Comparison of ENCODE assay signal across 20 cellular contexts in the genomic region with DNA sequence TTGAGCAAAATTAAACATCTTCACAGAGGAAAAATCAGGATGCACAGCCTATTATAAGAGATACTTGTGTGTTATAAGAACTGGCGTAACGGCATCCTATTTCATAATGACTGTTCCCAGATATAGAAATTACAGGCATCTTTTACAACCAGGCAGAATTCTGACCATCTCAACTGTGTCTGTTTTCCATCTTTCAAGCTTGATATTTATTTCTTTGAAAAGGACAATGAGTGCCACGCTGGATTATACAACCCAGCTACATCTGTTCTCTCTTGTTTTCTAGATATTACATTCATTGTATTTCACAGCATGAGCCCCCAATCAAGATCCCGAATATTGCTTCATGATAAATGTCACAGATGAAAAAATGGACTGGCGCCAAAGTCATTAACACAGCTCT.
DNase-seq lines count a peak whose midpoint lies in the region; ATAC-seq and TF ChIP-seq lines count a peak whose summit lies in the region.
"Had no signal": no experiment of that assay in that cellular context is flagged by ENCODE, and none has a peak within 500 bp of the region (broad histone marks: within the 10 kb centered on the region; RNA-seq: fewer than 3 reads in every experiment).

No MANE protein-coding gene starts in this region.

- TF ChIP-seq EP300 in sigmoid colon (IDR thresholded peaks at IDR 0.05): no peak

- TF ChIP-seq POLR2A in sigmoid colon (IDR thresholded peaks at IDR 0.05): no peak

- H3K36me3 ChIP-seq in sigmoid colon: no peaks in the 10 kb centered on the region
- H3K36me3 ChIP-seq: HAP-1 had no signal

- H3K4me3 ChIP-seq in sigmoid colon: no peak overlapping the region
- H3K4me3 ChIP-seq: A549, HAP-1, SK-N-MC had no signal

- 65 to 74% methylated on average over 5 of the region's 5 CpGs for WGBS in sigmoid colon, 2 donors

- no peaks in the 10 kb centered on the region for H3K27me3 ChIP-seq in sigmoid colon

- ATAC-seq in omental fat pad (ENCODE audit: low FRiP score): no peak
- ATAC-seq: A549, Panc1, Right ventricle myocardium inferior had no signal

- TF ChIP-seq CTCF in sigmoid colon (IDR thresholded peaks at IDR 0.05) (no peak), omental fat pad (IDR thresholded peaks at IDR 0.05) (no peak)

- DNase-seq in NCI-H2081 (lab: John Stamatoyannopoulos, UW) (peak; percentile 20 to 80), NCI-H2081 treated with DMSO at 0.1 percent for 48 hours (lab: John Stamatoyannopoulos, UW) (no peak), NCI-H1417 treated with DMSO at 0.1 percent for 48 hours (lab: John Stamatoyannopoulos, UW) (peak; percentile 52), NCI-H345 treated with DMSO at 0.1 percent for 48 hours (lab: John Stamatoyannopoulos, UW; ENCODE audit: unreplicated experiment) (peak; percentile 58), sigmoid colon (no peak), globus pallidus (ENCODE audit: low spot score) (no peak), omental fat pad (ENCODE audit: low spot score) (no peak)
- DNase-seq in stimulated activated naive CD4-positive, alpha-beta T cell (lab: John Stamatoyannopoulos, UW): no peak
- DNase-seq: C1 segment of cervical spinal cord, DMS79, IMR-90, Karpas-422, NCI-H1694, NCI-H226, T-helper 9 cell had no signal

- H3K9me3 ChIP-seq in sigmoid colon: peaks cover 0 to 5% (median 0%) of the 10 kb centered on the region in 4 donors
- H3K9me3 ChIP-seq: A549, HAP-1 had no signal

- intact Hi-C loops in sigmoid colon (cut with DNase I): no loop called here

- H3K27ac ChIP-seq in sigmoid colon: peak overlapping the region in 3 of 4 donors; percentile 10 to 70 (median 58)
- H3K27ac ChIP-seq: A549, SK-N-MC had no signal

- peaks cover 0 to 32% (median 26%) of the 10 kb centered on the region in 4 donors for H3K4me1 ChIP-seq in sigmoid colon
- H3K4me1 ChIP-seq: A549 had no signal

Comparison
In these comparisons a context has a peak if more than half of its experiments do, and no peak if none do; other contexts are left out.
1. DNase-seq: peak in NCI-H2081 (2 of 2), NCI-H1417 treated with DMSO at 0.1 percent for 48 hours (single experiment) and NCI-H345 treated with DMSO at 0.1 percent for 48 hours (single experiment); none in NCI-H2081 treated with DMSO at 0.1 percent for 48 hours (single experiment), sigmoid colon (single experiment), stimulated activated naive CD4-positive, alpha-beta T cell (0 of 6), globus pallidus (single experiment) and omental fat pad (single experiment).